Comparison of ENCODE assay signal across 8 cellular contexts in the genomic region with DNA sequence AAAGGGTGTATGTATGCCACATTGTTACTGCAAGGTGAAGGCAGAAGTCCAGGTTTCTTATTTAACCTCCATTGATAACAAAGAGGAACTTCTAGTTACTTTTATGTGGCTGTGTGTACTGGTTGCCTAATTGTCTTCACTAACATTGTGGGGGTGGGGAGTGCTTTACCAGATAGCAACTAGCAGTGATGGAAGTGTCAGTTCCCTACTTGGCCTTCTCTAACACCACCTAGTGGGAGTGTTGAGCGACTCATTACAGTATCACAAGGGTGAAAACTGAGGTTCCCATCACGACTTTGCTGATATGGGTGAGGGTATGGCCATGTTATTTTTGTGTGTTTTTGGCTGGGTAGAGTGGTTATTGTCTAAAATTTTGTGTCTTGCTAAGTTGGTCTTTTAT.
DNase-seq lines count a peak whose midpoint lies in the region; ATAC-seq and TF ChIP-seq lines count a peak whose summit lies in the region.

No MANE protein-coding gene starts in this region.

- no peaks in the 10 kb centered on the region for H3K9me3 ChIP-seq in PC-3 (ENCODE audit: low read length)
- no peaks in the 10 kb centered on the region for H3K9me3 ChIP-seq in iPS-20b (ENCODE audit: insufficient read depth, low read depth, low read length)

- H3F3A ChIP-seq in PC-3 (ENCODE audit: low read length, unreplicated experiment), result no peaks in the 10 kb centered on the region

- H3K9me2 ChIP-seq in PC-3 (replicated peaks; ENCODE audit: low read length), result no peaks in the 10 kb centered on the region

- no peaks in the 10 kb centered on the region for H3K79me2 ChIP-seq in ACC112 (ENCODE audit: control insufficient read depth, insufficient read depth, low read length, unreplicated experiment)
- H3K79me2 ChIP-seq in PC-3 (ENCODE audit: low read length), result no peaks in the 10 kb centered on the region

- no peaks in the 10 kb centered on the region for H3K36me3 ChIP-seq in ACC112 (ENCODE audit: insufficient read depth, low read length)
- no peaks in the 10 kb centered on the region for H3K36me3 ChIP-seq in PC-3 (ENCODE audit: low read depth, low read length)
- no peaks in the 10 kb centered on the region for H3K36me3 ChIP-seq in iPS-20b (ENCODE audit: insufficient read depth, low read depth, low read length)

- TF ChIP-seq CTCF in PC-3 (conservative IDR thresholded peaks at IDR 0.05; ENCODE audit: low read depth, low read length), result peak; percentile 53

- no peaks in the 10 kb centered on the region for H4K20me1 ChIP-seq in PC-3 (ENCODE audit: low read length)

- H3K27ac ChIP-seq in ACC112 (ENCODE audit: low read depth, low read length) (no peak overlapping the region), PC-3 (ENCODE audit: low read length) (no peak overlapping the region), iPS-20b (ENCODE audit: low read length) (no peak overlapping the region)

- no TSS peak for BruUV-seq in PC-3 (replicated peaks; lab: Mats Ljungman, UMichigan)

- H2AFZ ChIP-seq in ACC112 (ENCODE audit: low read length, unreplicated experiment) (peak overlapping the region; percentile 58), PC-3 (ENCODE audit: low read length) (no peak overlapping the region)

- H3K9ac ChIP-seq in PC-3 (ENCODE audit: low read length) (no peak overlapping the region), iPS-20b (ENCODE audit: low read depth, low read length) (peak overlapping the region; percentile 5; the same call in 1 of the 2 replicates)

- intact Hi-C loops in PC-3 (cut with micrococcal nuclease), result loop anchor here (1.0 to 5.0 kb wide), 3 partner anchors 71 to 185 kb away; no protein-coding TSS in a partner anchor

- H3K4me1 ChIP-seq in ACC112 (ENCODE audit: control insufficient read depth, insufficient read depth, low read length, unreplicated experiment) (peaks cover 4% of the 10 kb centered on the region), PC-3 (ENCODE audit: insufficient read depth, low read length) (no peaks in the 10 kb centered on the region), iPS-20b (ENCODE audit: insufficient read depth, low read length) (peaks cover 5% of the 10 kb centered on the region; the same call in 1 of the 2 replicates)

- peak; percentile 48 for DNase-seq in PC-3
- no peak for DNase-seq in midbrain (lab: John Stamatoyannopoulos, UW)
- no peak for DNase-seq in nucleus accumbens (lab: John Stamatoyannopoulos, UW)

- ATAC-seq in GM19023 (IDR thresholded peaks at IDR 0.05; ENCODE audit: unreplicated experiment), result peak; percentile 86
- peak; percentile 69 for ATAC-seq in HG03139 (IDR thresholded peaks at IDR 0.05; ENCODE audit: unreplicated experiment)
- ATAC-seq in PC-3, result peak; percentile 96
- ATAC-seq in esophagus mucosa, result no peak

- H3K4me2 ChIP-seq in PC-3 (ENCODE audit: low read length), result no peak overlapping the region

- POLR2A ChIA-PET in PC-3 (lab: Charles Lee; ENCODE audit: unreplicated experiment), result no interaction called here

- H3K27me3 ChIP-seq in ACC112 (ENCODE audit: insufficient read depth, low read length), result no peaks in the 10 kb centered on the region
- H3K27me3 ChIP-seq in PC-3 (ENCODE audit: low read length), result no peaks in the 10 kb centered on the region
- H3K27me3 ChIP-seq in iPS-20b (ENCODE audit: insufficient read depth, low read length), result no peaks in the 10 kb centered on the region

- CTCF ChIA-PET in PC-3 (lab: Charles Lee), result no interaction called here

- H3K4me3 ChIP-seq in ACC112 (ENCODE audit: low read depth, low read length) (no peak overlapping the region), PC-3 (ENCODE audit: low read length) (no peak overlapping the region), iPS-20b (ENCODE audit: low read length) (no peak overlapping the region)
